ENCODE assay signal across 20 cellular contexts in genomic region chr15:43423793-43424192, GRCh38.
"Had no signal": no experiment of that assay in that cellular context is flagged by ENCODE, and none has a peak within 500 bp of the region (broad histone marks: within the 10 kb centered on the region; RNA-seq: fewer than 3 reads in every experiment).

No MANE protein-coding gene starts in this region.

- H3K4me1 ChIP-seq: ascending aorta, prostate gland, spleen, stomach, testis, upper lobe of left lung had no signal

- H3K27me3 ChIP-seq: ascending aorta, cardiac muscle cell, hepatocyte, spleen, stomach, testis, upper lobe of left lung had no signal

- FAIRE-seq: TTC549 had no signal

- H3K27ac ChIP-seq: ascending aorta, cardiac muscle cell, hepatocyte, left ventricle myocardium inferior, prostate gland, spleen, stomach, testis, upper lobe of left lung had no signal

- H3K9me3 ChIP-seq: ascending aorta, left ventricle myocardium inferior, prostate gland, spleen, stomach, testis, upper lobe of left lung had no signal

- DNase-seq: activated B cell treated with CpG ODN at 0.5 μM for 24 hours; activated CD4-positive, alpha-beta T cell treated with anti-CD3 and anti-CD28 coated beads, Interleukin-2, amount 10 ng/mL, durations not matched to agents 7 days and 5 days; activated CD8-positive, alpha-beta memory T cell treated with anti-CD3 and anti-CD28 coated beads, Interleukin-2, amount 50 U/mL, for 48 hours; activated naive CD4-positive, alpha-beta T cell; islet precursor cell; left ventricle myocardium inferior; mesendoderm; nephron progenitor cell; occipital lobe; spleen; stomach; T-helper 2 cell; testis; upper lobe of left lung had no signal

- H2AFZ ChIP-seq: hepatocyte had no signal

- H3K79me2 ChIP-seq: hepatocyte had no signal

- H3K4me2 ChIP-seq: hepatocyte had no signal

- ATAC-seq: sciatic nerve had no signal

- H3K4me3 ChIP-seq: ascending aorta, cardiac muscle cell, hepatocyte, left ventricle myocardium inferior, prostate gland, spleen, stomach, testis, upper lobe of left lung had no signal
